In genomic region chr20:48932375-48932941, GRCh38 we compare ENCODE assay signal across 16 cellular contexts. TPM values are rescaled to one million over a fixed set of nuclear protein-coding genes. Genes with fewer than 3 reads are reported as not detected.
DNase-seq lines count a peak whose midpoint lies in the region; TF ChIP-seq lines count a peak whose summit lies in the region.
"Had no signal": no experiment of that assay in that cellular context is flagged by ENCODE, and none has a peak within 500 bp of the region (broad histone marks: within the 10 kb centered on the region; RNA-seq: fewer than 3 reads in every experiment).

No MANE protein-coding gene starts in this region.

- no peaks in the 10 kb centered on the region for H3K36me3 ChIP-seq in Peyer's patch
- H3K36me3 ChIP-seq in left ventricle myocardium inferior = no peaks in the 10 kb centered on the region
- H3K36me3 ChIP-seq in parathyroid adenoma (ENCODE audit: control insufficient read depth, insufficient read depth, low read length) = no peaks in the 10 kb centered on the region
- H3K36me3 ChIP-seq in HAP-1 (replicated peaks) = no peaks in the 10 kb centered on the region
- H3K36me3 ChIP-seq: BE2C, thoracic aorta had no signal

- H3K36me3 Mint-ChIP-seq in activated naive CD8-positive, alpha-beta T cell treated with anti-CD3 and anti-CD28 coated beads for 36 hours = peaks cover 23% of the 10 kb centered on the region

- H3K4me3 ChIP-seq in Peyer's patch = peak overlapping the region in 1 of 4 donors; percentile 28
- no peak overlapping the region for H3K4me3 ChIP-seq in left ventricle myocardium inferior
- no peak overlapping the region for H3K4me3 ChIP-seq in parathyroid adenoma (ENCODE audit: low read depth, low read length)
- H3K4me3 ChIP-seq in HAP-1 = no peak overlapping the region
- H3K4me3 ChIP-seq: lung, PC-9, thoracic aorta had no signal

- H3K9me3 ChIP-seq in Peyer's patch (no peaks in the 10 kb centered on the region), left ventricle myocardium inferior (replicated peaks) (peaks cover 5% of the 10 kb centered on the region), parathyroid adenoma (ENCODE audit: control insufficient read depth, low read length) (no peaks in the 10 kb centered on the region), HAP-1 (no peaks in the 10 kb centered on the region)
- H3K9me3 ChIP-seq: BE2C, thoracic aorta had no signal

- no peaks in the 10 kb centered on the region for H3K27me3 ChIP-seq in Peyer's patch
- H3K27me3 ChIP-seq in left ventricle myocardium inferior (ENCODE audit: low read depth) = no peaks in the 10 kb centered on the region
- no peaks in the 10 kb centered on the region for H3K27me3 ChIP-seq in parathyroid adenoma (ENCODE audit: control insufficient read depth, insufficient read depth, low read length)
- no peaks in the 10 kb centered on the region for H3K27me3 ChIP-seq in HAP-1 (ENCODE audit: low read depth)
- H3K27me3 ChIP-seq: BE2C had no signal

- H3K9me3 Mint-ChIP-seq in activated naive CD8-positive, alpha-beta T cell treated with anti-CD3 and anti-CD28 coated beads for 36 hours = peaks cover 3% of the 10 kb centered on the region
- H3K9me3 Mint-ChIP-seq: activated naive CD8-positive, alpha-beta T cell treated with anti-CD3 and anti-CD28 coated beads, Interleukin-2, amount 50 U/mL, for 24 hours had no signal

- peak overlapping the region; percentile 19 for H3K4me2 ChIP-seq in parathyroid adenoma (ENCODE audit: low read length)
- H3K4me2 ChIP-seq: PC-9 had no signal

- H3K27ac ChIP-seq in Peyer's patch = peak overlapping the region in 3 of 4 donors; percentile 11 to 87 (median 64)
- H3K27ac ChIP-seq in left ventricle myocardium inferior (replicated peaks) = peak overlapping the region; percentile 98
- H3K27ac ChIP-seq in parathyroid adenoma = no peak overlapping the region
- H3K27ac ChIP-seq: PC-9 had no signal

- in situ Hi-C loops in HAP-1 (cut with MboI; ENCODE audit: low sequenced_read_pairs) = no loop called here

- no peak overlapping the region for H3K27ac Mint-ChIP-seq in activated naive CD8-positive, alpha-beta T cell treated with anti-CD3 and anti-CD28 coated beads for 36 hours
- H3K27ac Mint-ChIP-seq: activated naive CD8-positive, alpha-beta T cell treated with anti-CD3 and anti-CD28 coated beads, Interleukin-2, amount 50 U/mL, for 24 hours had no signal

- no peak for TF ChIP-seq CTCF in Peyer's patch (IDR thresholded peaks at IDR 0.05)
- TF ChIP-seq CTCF in left ventricle myocardium inferior (IDR thresholded peaks at IDR 0.05; ENCODE audit: borderline replicate concordance) = no peak
- no peak for TF ChIP-seq CTCF in parathyroid adenoma (IDR thresholded peaks at IDR 0.05)

- intact Hi-C loops in left ventricle myocardium inferior (cut with micrococcal nuclease) = no loop called here

- H3K4me1 Mint-ChIP-seq in activated naive CD8-positive, alpha-beta T cell treated with anti-CD3 and anti-CD28 coated beads for 36 hours = peaks cover 18% of the 10 kb centered on the region

- H3K27me3 Mint-ChIP-seq in activated naive CD8-positive, alpha-beta T cell treated with anti-CD3 and anti-CD28 coated beads for 36 hours = no peaks in the 10 kb centered on the region
- H3K27me3 Mint-ChIP-seq: activated naive CD8-positive, alpha-beta T cell treated with anti-CD3 and anti-CD28 coated beads, Interleukin-2, amount 50 U/mL, for 24 hours had no signal

- H3K79me2 ChIP-seq in parathyroid adenoma = peaks cover 76% of the 10 kb centered on the region

- H3K4me1 ChIP-seq in Peyer's patch = peaks cover 0 to 34% (median 0%) of the 10 kb centered on the region in 4 donors
- H3K4me1 ChIP-seq in left ventricle myocardium inferior = peaks cover 77% of the 10 kb centered on the region
- peaks cover 46% of the 10 kb centered on the region for H3K4me1 ChIP-seq in parathyroid adenoma
- H3K4me1 ChIP-seq in HAP-1 = peaks cover 9% of the 10 kb centered on the region
- H3K4me1 ChIP-seq: BE2C had no signal

- no peak overlapping the region for H3K9ac ChIP-seq in parathyroid adenoma

- no peak overlapping the region for H2AFZ ChIP-seq in parathyroid adenoma
- H2AFZ ChIP-seq: PC-9 had no signal

- no peak overlapping the region for H3K4me3 Mint-ChIP-seq in activated naive CD8-positive, alpha-beta T cell treated with anti-CD3 and anti-CD28 coated beads for 36 hours
- H3K4me3 Mint-ChIP-seq: activated naive CD8-positive, alpha-beta T cell treated with anti-CD3 and anti-CD28 coated beads, Interleukin-2, amount 50 U/mL, for 24 hours had no signal

- TF ChIP-seq POLR2A in Peyer's patch (IDR thresholded peaks at IDR 0.05) = no peak

- DNase-seq in Daoy (ENCODE audit: low read depth) (peak; percentile 72), Peyer's patch (no peak), left ventricle myocardium inferior (no peak), NCI-H524 treated with DMSO at 0.1 percent for 48 hours (lab: John Stamatoyannopoulos, UW) (no peak), HAP-1 (ENCODE audit: low spot score in 2 of 2) (no peak), NCI-H526 (lab: John Stamatoyannopoulos, UW) (no peak)
- DNase-seq in activated naive CD8-positive, alpha-beta T cell treated with anti-CD3 and anti-CD28 coated beads for 36 hours = no peak
- DNase-seq: activated naive CD8-positive, alpha-beta T cell treated with anti-CD3 and anti-CD28 coated beads, Interleukin-2, amount 50 U/mL, for 24 hours; BE2C; hypothalamus; PC-9; stimulated activated CD4-positive, alpha-beta T cell treated with anti-CD3 and anti-CD28 coated beads, Interleukin-15, amount 100 ng/mL, for 24 hours; T-helper 1 cell had no signal

RNA-seq across cellular contexts. Expression of gene ARFGEF2, which starts 10.9 kb away (rescaled TPM):
- 20.2 and 22.6 TPM in 2 replicates for total RNA-seq in Daoy (2014; rRNA removed; shearing (Covaris generic))
- total RNA-seq in Peyer's patch (100 to 1,000 TPM in 1 of 4 donors, 10 to 100 TPM in 3; 38.0 to 170 (median 43.4) TPM), left ventricle myocardium inferior (45.1 TPM)
- total RNA-seq in activated naive CD8-positive, alpha-beta T cell treated with anti-CD3 and anti-CD28 coated beads for 36 hours = 10 to 100 TPM; 30.4 to 30.8 TPM
